ENCODE assay signal across 1 cellular context in genomic region chr4:1854752-1855151, GRCh38.
TF ChIP-seq lines count a peak whose summit lies in the region.

No MANE protein-coding gene starts in this region.

TF ChIP-seq in GM23338, 12 proteins besides CTCF, POLR2A, EP300 and RAD21 (continued from another document):
- TF ChIP-seq ZNF462 (CRISPR knock-in tag; IDR thresholded peaks at IDR 0.05): no peak
- TF ChIP-seq NANOG (IDR thresholded peaks at IDR 0.05; ENCODE audit: borderline replicate concordance): no peak
- no peak for TF ChIP-seq ETS1 (IDR thresholded peaks at IDR 0.05)
- TF ChIP-seq STAT1 (IDR thresholded peaks at IDR 0.05; ENCODE audit: unreplicated experiment): no peak
- TF ChIP-seq EZH2 (IDR thresholded peaks at IDR 0.05; ENCODE audit: low read depth, unreplicated experiment): peak; percentile 23
- TF ChIP-seq CREB1 (CRISPR knock-in tag; IDR thresholded peaks at IDR 0.05; ENCODE audit: low read depth): no peak
